In genomic region chr4:152197211-152197610, GRCh38 we compare ENCODE assay signal across 19 cellular contexts.
DNase-seq lines count a peak whose midpoint lies in the region; ATAC-seq and TF ChIP-seq lines count a peak whose summit lies in the region.
"Had no signal": no experiment of that assay in that cellular context is flagged by ENCODE, and none has a peak within 500 bp of the region (broad histone marks: within the 10 kb centered on the region; RNA-seq: fewer than 3 reads in every experiment).

No MANE protein-coding gene starts in this region.

- H3K27me3 ChIP-seq in right atrium auricular region: no peaks in the 10 kb centered on the region
- H3K27me3 ChIP-seq: upper lobe of left lung had no signal

- no peaks in the 10 kb centered on the region for H3K36me3 ChIP-seq in right atrium auricular region
- H3K36me3 ChIP-seq: cardiac muscle cell, upper lobe of left lung, WERI-Rb-1 had no signal

- peak overlapping the region in 1 of 2 donors; percentile 10 for H3K27ac ChIP-seq in right atrium auricular region
- H3K27ac ChIP-seq: cardiac muscle cell, RWPE1, upper lobe of left lung, WERI-Rb-1 had no signal

- TF ChIP-seq CTCF in right atrium auricular region (IDR thresholded peaks at IDR 0.05): no peak

- peaks cover 0 to 10% of the 10 kb centered on the region in 2 donors for H3K4me1 ChIP-seq in right atrium auricular region

- H3K4me3 ChIP-seq in right atrium auricular region: no peak overlapping the region
- H3K4me3 ChIP-seq: cardiac muscle cell, mucosa of descending colon, upper lobe of left lung had no signal

- peak; percentile 74 for ATAC-seq in Right ventricle myocardium superior (ENCODE audit: poor library complexity)
- no peak for ATAC-seq in GM18870 (IDR thresholded peaks at IDR 0.05; ENCODE audit: unreplicated experiment)
- ATAC-seq in GM19452 (IDR thresholded peaks at IDR 0.05; ENCODE audit: unreplicated experiment): no peak
- no peak for ATAC-seq in HG02981 (IDR thresholded peaks at IDR 0.05; ENCODE audit: unreplicated experiment)
- ATAC-seq in HG03097 (IDR thresholded peaks at IDR 0.05; ENCODE audit: low FRiP score, unreplicated experiment): no peak
- ATAC-seq: activated T-cell treated with anti-CD3 and anti-CD28 coated beads, Interleukin-2, amount 50 U/mL, for 4 hours; mucosa of descending colon had no signal

- intact Hi-C loops in Right ventricle myocardium superior (cut with DNase I): no loop called here

- H3K9me3 ChIP-seq in right atrium auricular region: no peaks in the 10 kb centered on the region
- H3K9me3 ChIP-seq: mucosa of descending colon, upper lobe of left lung had no signal

- DNase-seq in Right ventricle myocardium superior (no peak), right atrium auricular region (ENCODE audit: low spot score) (no peak), globus pallidus (ENCODE audit: low spot score) (peak; percentile 66), nucleus accumbens (lab: John Stamatoyannopoulos, UW) (peak in 33 of 56 donors; percentile 1 to 69 (median 18))
- DNase-seq: activated CD4-positive, alpha-beta T cell treated with anti-CD3 and anti-CD28 coated beads, Interleukin-2, amount 10 ng/mL, durations not matched to agents 24 days and 14 days; activated T-cell treated with anti-CD3 and anti-CD28 coated beads, Interleukin-2, amount 50 U/mL, for 4 hours; GF-D8; immature natural killer cell; mucosa of descending colon; NCI-H1092 treated with DMSO at 0.1 percent for 48 hours; NCI-H226; upper lobe of left lung; WERI-Rb-1 had no signal

Comparison
In these comparisons a context has a peak if more than half of its experiments do, and no peak if none do; other contexts are left out.
1. DNase-seq: peak in globus pallidus (single experiment) and nucleus accumbens (33 of 56); none in Right ventricle myocardium superior (single experiment) and right atrium auricular region (single experiment).